Comparison of ENCODE assay signal across 30 cellular contexts in genomic region chr3:142709207-142709606, GRCh38. TPM values are rescaled to one million over a fixed set of nuclear protein-coding genes. Genes with fewer than 3 reads are reported as not detected.
A peak's percentile ranks its signal among the peaks of the same experiment; 100 is the strongest.
DNase-seq lines count a peak whose midpoint lies in the region; ATAC-seq and TF ChIP-seq lines count a peak whose summit lies in the region.
"Had no signal": no experiment of that assay in that cellular context is flagged by ENCODE, and none has a peak within 500 bp of the region (broad histone marks: within the 10 kb centered on the region; RNA-seq: fewer than 3 reads in every experiment).

No MANE protein-coding gene starts in this region.

- H3K4me3 ChIP-seq in SK-N-SH (ENCODE audit: low read depth in 2 of 2, low read length in 1 of 2), result no peak overlapping the region
- H3K4me3 ChIP-seq: A549; BLaER1; BLaER1 treated with 17β-estradiol and CSF1 and Interleukin-3, amounts not matched to agents 10 nM and 100 nM had no signal

- CTCF ChIA-PET in SK-N-SH (lab: Yijun Ruan, JAX), result no interaction called here

- DNase-seq in SK-N-SH, result no peak
- DNase-seq in SK-N-DZ (ENCODE audit: low spot score), result peak; percentile 16
- no peak for DNase-seq in stimulated activated naive CD8-positive, alpha-beta T cell treated with anti-CD3 and anti-CD28 coated beads, Interleukin-15, Interleukin-2, amounts not matched to agents 100 U/mL and 50 U/mL, for 24 hours
- DNase-seq: 8988T; ACHN; AML-193; BE2C; C1 segment of cervical spinal cord; Caco-2; Calu3; CD4-positive, alpha-beta memory T cell; CD4-positive, alpha-beta T cell; CD4-positive, CD25-positive, alpha-beta regulatory T cell; CD8-positive, alpha-beta memory T cell; CD8-positive, alpha-beta T cell; COR-L47; DMS 273 treated with DMSO at 0.1 percent for 48 hours; DMS153; DMS53; DMS79; DMS79 treated with DMSO at 0.1 percent for 48 hours; DND-41; EL had no signal

- H3F3A ChIP-seq in SK-N-SH (replicated peaks; ENCODE audit: insufficient read depth), result no peaks in the 10 kb centered on the region

- H3K4me1 ChIP-seq in SK-N-SH (ENCODE audit: control insufficient read depth in 1 of 2, insufficient read depth in 2 of 2, low read depth in 1 of 2, low read length in 1 of 2), result no peaks in the 10 kb centered on the region; a peak in 2 of 4 replicates
- H3K4me1 ChIP-seq: A549, BLaER1, Caco-2 had no signal

- no peak for TF ChIP-seq CTCF in SK-N-SH (IDR thresholded peaks at IDR 0.05)

- ATAC-seq in SK-N-SH treated with all-trans-retinoic acid at 6 μM for 48 hours, result no peak
- no peak for ATAC-seq in stimulated activated naive CD8-positive, alpha-beta T cell treated with anti-CD3 and anti-CD28 coated beads, Interleukin-15, Interleukin-2, amounts not matched to agents 100 U/mL and 50 U/mL, for 24 hours
- ATAC-seq: A549; CD8-positive, alpha-beta T cell had no signal

- H3K27me3 ChIP-seq in SK-N-SH (ENCODE audit: insufficient read depth), result no peaks in the 10 kb centered on the region
- H3K27me3 ChIP-seq: BE2C; BLaER1; BLaER1 treated with 17β-estradiol and CSF1 and Interleukin-3, amounts not matched to agents 10 nM and 100 nM had no signal

- no peaks in the 10 kb centered on the region for H3K36me3 ChIP-seq in SK-N-SH (replicated peaks in 1 of 2; ENCODE audit: control insufficient read depth in 1 of 2, insufficient read depth in 2 of 2, low read length in 1 of 2)
- H3K36me3 ChIP-seq: BE2C; BLaER1; BLaER1 treated with 17β-estradiol and CSF1 and Interleukin-3, amounts not matched to agents 10 nM and 100 nM had no signal

- 88% methylated on average over 5 of the region's 5 CpGs for WGBS in SK-N-SH (ENCODE audit: low lambda C conversion rate)

- TF ChIP-seq RAD21 in SK-N-SH (IDR thresholded peaks at IDR 0.05; ENCODE audit: low read length), result no peak

- H2AFZ ChIP-seq in SK-N-SH (ENCODE audit: low read depth), result no peak overlapping the region

- no peak overlapping the region for H3K9ac ChIP-seq in SK-N-SH
- H3K9ac ChIP-seq: BLaER1; BLaER1 treated with 17β-estradiol and CSF1 and Interleukin-3, amounts not matched to agents 10 nM and 100 nM had no signal

- no peak overlapping the region for H3K27ac ChIP-seq in SK-N-SH (ENCODE audit: low read depth in 2 of 2, low read length in 1 of 2)
- H3K27ac ChIP-seq: 22Rv1; A549; BLaER1; BLaER1 treated with 17β-estradiol and CSF1 and Interleukin-3, amounts not matched to agents 10 nM and 100 nM; C4-2B had no signal

- no peak overlapping the region for H3K4me2 ChIP-seq in SK-N-SH
- H3K4me2 ChIP-seq: A549; BLaER1; BLaER1 treated with 17β-estradiol and CSF1 and Interleukin-3, amounts not matched to agents 10 nM and 100 nM had no signal

- no peaks in the 10 kb centered on the region for H4K20me1 ChIP-seq in SK-N-SH (ENCODE audit: insufficient read depth)
- H4K20me1 ChIP-seq: BLaER1; BLaER1 treated with 17β-estradiol and CSF1 and Interleukin-3, amounts not matched to agents 10 nM and 100 nM had no signal

- no peaks in the 10 kb centered on the region for H3K9me2 ChIP-seq in SK-N-SH

- H3K79me2 ChIP-seq in SK-N-SH (ENCODE audit: insufficient read depth), result no peaks in the 10 kb centered on the region

- POLR2A ChIA-PET in SK-N-SH (lab: Yijun Ruan, JAX), result no interaction called here

- no peak for TF ChIP-seq EP300 in SK-N-SH (IDR thresholded peaks at IDR 0.05; ENCODE audit: borderline replicate concordance in 1 of 2, low read depth in 1 of 2, low read length in 1 of 2)

- no peaks in the 10 kb centered on the region for H3K9me3 ChIP-seq in SK-N-SH
- H3K9me3 ChIP-seq: A549; BE2C; BLaER1; BLaER1 treated with 17β-estradiol and CSF1 and Interleukin-3, amounts not matched to agents 10 nM and 100 nM; Caco-2 had no signal

TF ChIP-seq in SK-N-SH, 30 proteins besides CTCF, POLR2A, EP300 and RAD21:
- TF ChIP-seq PBX3 (IDR thresholded peaks at IDR 0.05) (no peak), GATA2 (CRISPR knock-in tag; IDR thresholded peaks at IDR 0.05) (peak; percentile 36)

TF ChIP-seq in SK-N-SH treated with all-trans-retinoic acid at 6 μM for 48 hours, 23 proteins besides CTCF, POLR2A, EP300 and RAD21 (continues in another document):
- TF ChIP-seq BACH2 (CRISPR knock-in tag; IDR thresholded peaks at IDR 0.05; ENCODE audit: borderline replicate concordance) (no peak), TOX (CRISPR knock-in tag; IDR thresholded peaks at IDR 0.05; ENCODE audit: borderline replicate concordance) (no peak), ISL1 (CRISPR knock-in tag; IDR thresholded peaks at IDR 0.05) (no peak), ZNF565 (CRISPR knock-in tag; conservative IDR thresholded peaks at IDR 0.05; ENCODE audit: low read depth) (no peak), ZC3H10 (CRISPR knock-in tag; IDR thresholded peaks at IDR 0.05) (no peak), GLIS3 (CRISPR knock-in tag; IDR thresholded peaks at IDR 0.05) (no peak), SNAI2 (CRISPR knock-in tag; IDR thresholded peaks at IDR 0.05) (no peak), RARB (CRISPR knock-in tag; IDR thresholded peaks at IDR 0.05) (no peak), CREB5 (CRISPR knock-in tag; IDR thresholded peaks at IDR 0.05; ENCODE audit: low read depth) (no peak), ZNF8 (CRISPR knock-in tag; IDR thresholded peaks at IDR 0.05) (no peak), ESRRG (CRISPR knock-in tag; IDR thresholded peaks at IDR 0.05) (no peak), TCF4 (CRISPR knock-in tag; IDR thresholded peaks at IDR 0.05; ENCODE audit: borderline replicate concordance) (no peak), PPARA (CRISPR knock-in tag; IDR thresholded peaks at IDR 0.05; ENCODE audit: borderline replicate concordance) (no peak)
- TF ChIP-seq, protein P1, sequence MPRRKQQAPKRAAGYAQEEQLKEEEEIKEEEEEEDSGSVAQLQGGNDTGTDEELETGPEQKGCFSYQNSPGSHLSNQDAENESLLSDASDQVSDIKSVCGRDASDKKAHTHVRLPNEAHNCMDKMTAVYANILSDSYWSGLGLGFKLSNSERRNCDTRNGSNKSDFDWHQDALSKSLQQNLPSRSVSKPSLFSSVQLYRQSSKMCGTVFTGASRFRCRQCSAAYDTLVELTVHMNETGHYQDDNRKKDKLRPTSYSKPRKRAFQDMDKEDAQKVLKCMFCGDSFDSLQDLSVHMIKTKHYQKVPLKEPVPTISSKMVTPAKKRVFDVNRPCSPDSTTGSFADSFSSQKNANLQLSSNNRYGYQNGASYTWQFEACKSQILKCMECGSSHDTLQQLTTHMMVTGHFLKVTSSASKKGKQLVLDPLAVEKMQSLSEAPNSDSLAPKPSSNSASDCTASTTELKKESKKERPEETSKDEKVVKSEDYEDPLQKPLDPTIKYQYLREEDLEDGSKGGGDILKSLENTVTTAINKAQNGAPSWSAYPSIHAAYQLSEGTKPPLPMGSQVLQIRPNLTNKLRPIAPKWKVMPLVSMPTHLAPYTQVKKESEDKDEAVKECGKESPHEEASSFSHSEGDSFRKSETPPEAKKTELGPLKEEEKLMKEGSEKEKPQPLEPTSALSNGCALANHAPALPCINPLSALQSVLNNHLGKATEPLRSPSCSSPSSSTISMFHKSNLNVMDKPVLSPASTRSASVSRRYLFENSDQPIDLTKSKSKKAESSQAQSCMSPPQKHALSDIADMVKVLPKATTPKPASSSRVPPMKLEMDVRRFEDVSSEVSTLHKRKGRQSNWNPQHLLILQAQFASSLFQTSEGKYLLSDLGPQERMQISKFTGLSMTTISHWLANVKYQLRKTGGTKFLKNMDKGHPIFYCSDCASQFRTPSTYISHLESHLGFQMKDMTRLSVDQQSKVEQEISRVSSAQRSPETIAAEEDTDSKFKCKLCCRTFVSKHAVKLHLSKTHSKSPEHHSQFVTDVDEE (CRISPR knock-in tag; IDR thresholded peaks at IDR 0.05), result no peak
- TF ChIP-seq, protein P2, sequence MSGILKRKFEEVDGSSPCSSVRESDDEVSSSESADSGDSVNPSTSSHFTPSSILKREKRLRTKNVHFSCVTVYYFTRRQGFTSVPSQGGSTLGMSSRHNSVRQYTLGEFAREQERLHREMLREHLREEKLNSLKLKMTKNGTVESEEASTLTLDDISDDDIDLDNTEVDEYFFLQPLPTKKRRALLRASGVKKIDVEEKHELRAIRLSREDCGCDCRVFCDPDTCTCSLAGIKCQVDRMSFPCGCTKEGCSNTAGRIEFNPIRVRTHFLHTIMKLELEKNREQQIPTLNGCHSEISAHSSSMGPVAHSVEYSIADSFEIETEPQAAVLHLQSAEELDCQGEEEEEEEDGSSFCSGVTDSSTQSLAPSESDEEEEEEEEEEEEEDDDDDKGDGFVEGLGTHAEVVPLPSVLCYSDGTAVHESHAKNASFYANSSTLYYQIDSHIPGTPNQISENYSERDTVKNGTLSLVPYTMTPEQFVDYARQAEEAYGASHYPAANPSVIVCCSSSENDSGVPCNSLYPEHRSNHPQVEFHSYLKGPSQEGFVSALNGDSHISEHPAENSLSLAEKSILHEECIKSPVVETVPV (CRISPR knock-in tag; IDR thresholded peaks at IDR 0.05), result no peak
- TF ChIP-seq, protein P3, sequence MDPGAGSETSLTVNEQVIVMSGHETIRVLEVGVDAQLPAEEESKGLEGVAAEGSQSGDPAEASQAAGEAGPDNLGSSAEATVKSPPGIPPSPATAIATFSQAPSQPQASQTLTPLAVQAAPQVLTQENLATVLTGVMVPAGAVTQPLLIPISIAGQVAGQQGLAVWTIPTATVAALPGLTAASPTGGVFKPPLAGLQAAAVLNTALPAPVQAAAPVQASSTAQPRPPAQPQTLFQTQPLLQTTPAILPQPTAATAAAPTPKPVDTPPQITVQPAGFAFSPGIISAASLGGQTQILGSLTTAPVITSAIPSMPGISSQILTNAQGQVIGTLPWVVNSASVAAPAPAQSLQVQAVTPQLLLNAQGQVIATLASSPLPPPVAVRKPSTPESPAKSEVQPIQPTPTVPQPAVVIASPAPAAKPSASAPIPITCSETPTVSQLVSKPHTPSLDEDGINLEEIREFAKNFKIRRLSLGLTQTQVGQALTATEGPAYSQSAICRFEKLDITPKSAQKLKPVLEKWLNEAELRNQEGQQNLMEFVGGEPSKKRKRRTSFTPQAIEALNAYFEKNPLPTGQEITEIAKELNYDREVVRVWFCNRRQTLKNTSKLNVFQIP (CRISPR knock-in tag; IDR thresholded peaks at IDR 0.05; ENCODE audit: borderline replicate concordance, low read depth), result no peak

RNA-seq across cellular contexts. Expression of gene TRPC1, which starts 14.6 kb away (rescaled TPM):
- 9.6 and 13.4 TPM in 2 replicates for polyA plus RNA-seq in SK-N-SH (2012; rRNA removed)
- 12.0 and 13.5 TPM in 2 replicates for polyA plus RNA-seq in SK-N-SH (2012; cell fraction: cytosol; rRNA removed)
- polyA plus RNA-seq in SK-N-SH (2012; cell fraction: nucleus; rRNA removed), result 14.4 and 27.3 TPM in 2 replicates
- polyA plus RNA-seq in SK-N-DZ (2014; cell fraction: cytosol; rRNA removed), result 8.6 and 13.5 TPM in 2 replicates
- polyA plus RNA-seq in SK-N-DZ (2014; cell fraction: nucleus; rRNA removed), result 25.0 and 34.5 TPM in 2 replicates
- polyA plus RNA-seq: CD14-positive monocyte had no signal
